3 cellular contexts compared by ENCODE assay signal in the genomic region with DNA sequence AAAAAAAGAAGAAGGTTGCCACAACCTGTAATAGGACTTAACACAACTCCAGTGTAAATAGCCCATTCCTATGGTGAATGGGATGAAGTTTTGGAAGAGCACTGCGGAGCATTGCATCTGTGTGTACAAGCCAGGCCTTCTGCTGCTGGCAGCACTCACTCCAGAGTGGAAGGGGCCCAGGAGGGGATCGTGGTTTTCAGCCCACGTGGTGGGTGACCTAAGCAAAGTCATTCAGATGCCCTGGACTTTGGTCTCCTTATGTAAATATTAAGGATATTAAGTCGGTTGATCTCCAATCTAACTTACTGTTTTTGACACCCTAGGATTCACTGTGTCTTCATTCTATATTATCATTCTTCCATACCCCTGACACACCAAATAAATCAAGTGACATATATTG. TPM values are rescaled to one million over a fixed set of nuclear protein-coding genes. Genes with fewer than 3 reads are reported as not detected.
"Had no signal": no experiment of that assay in that cellular context is flagged by ENCODE, and none has a peak within 500 bp of the region (broad histone marks: within the 10 kb centered on the region; RNA-seq: fewer than 3 reads in every experiment).

No MANE protein-coding gene starts in this region.

RNA-seq across cellular contexts. Expression of gene FBXW10B, which starts 2.7 kb away (rescaled TPM):
- total RNA-seq: GM23248, H7 had no signal
- polyA plus RNA-seq: IgD-negative memory B cell had no signal
